7 cellular contexts compared by ENCODE assay signal in the genomic region with DNA sequence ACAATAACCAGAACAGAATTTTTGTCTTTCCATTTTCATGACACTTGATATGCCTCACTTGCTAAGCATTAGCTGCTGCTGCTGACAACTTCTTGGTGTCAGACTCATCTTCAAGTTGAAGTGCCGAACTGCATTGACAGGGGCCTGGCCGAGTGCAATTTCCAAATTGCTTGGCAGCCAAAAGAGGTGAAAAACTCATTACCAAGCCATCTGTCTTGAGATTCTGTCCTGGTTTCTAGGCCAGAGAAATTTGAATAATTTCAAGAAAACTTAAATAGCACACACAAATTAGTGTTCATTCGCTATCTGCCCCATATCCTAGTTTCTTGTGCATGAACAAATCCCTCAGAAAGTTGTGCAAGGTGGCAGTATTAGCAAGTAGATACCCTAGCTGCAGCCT.
"Had no signal": no experiment of that assay in that cellular context is flagged by ENCODE, and none has a peak within 500 bp of the region (broad histone marks: within the 10 kb centered on the region; RNA-seq: fewer than 3 reads in every experiment).

No MANE protein-coding gene starts in this region.

- H3K9me3 Mint-ChIP-seq: HFFc6, IgD-negative memory B cell had no signal

- H3K27ac ChIP-seq: GM23248, HL-60 had no signal

- H3K4me3 Mint-ChIP-seq: HFFc6, IgD-negative memory B cell had no signal

- H3K4me1 Mint-ChIP-seq: IgD-negative memory B cell had no signal

- DNase-seq: GM23248, GOT3, H7, HFFc6 had no signal

- H3K36me3 ChIP-seq: HAP-1 had no signal

- H3K4me3 ChIP-seq: GM23248, HAP-1 had no signal

- H3K9me3 ChIP-seq: HAP-1 had no signal

- H3K36me3 Mint-ChIP-seq: IgD-negative memory B cell had no signal

- H3K27ac Mint-ChIP-seq: HFFc6, IgD-negative memory B cell had no signal
